Comparison of ENCODE assay signal across 30 cellular contexts in the genomic region with DNA sequence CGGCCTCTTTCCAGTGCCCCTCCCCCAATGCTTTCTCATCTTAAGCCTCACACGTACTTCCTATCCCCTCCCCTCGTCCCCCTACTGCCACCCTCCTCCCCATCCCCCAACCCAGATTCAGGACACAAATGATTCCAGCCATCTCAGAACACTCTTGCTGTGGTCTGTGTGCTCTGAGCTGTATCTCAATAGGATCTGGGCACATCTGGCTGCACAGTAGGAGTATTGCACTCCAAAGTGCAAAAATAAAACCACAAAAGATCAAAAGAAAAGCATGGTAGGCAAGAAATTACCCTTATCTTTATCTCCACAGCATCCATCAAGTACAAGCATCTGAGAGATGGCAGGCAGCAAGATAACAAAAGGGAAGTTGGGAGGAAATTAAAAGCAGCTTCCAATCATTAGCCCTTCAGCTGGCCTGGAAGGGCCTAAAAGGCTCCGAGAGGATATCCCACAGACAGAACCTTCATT.
DNase-seq lines count a peak whose midpoint lies in the region; ATAC-seq and TF ChIP-seq lines count a peak whose summit lies in the region.
"Had no signal": no experiment of that assay in that cellular context is flagged by ENCODE, and none has a peak within 500 bp of the region (broad histone marks: within the 10 kb centered on the region; RNA-seq: fewer than 3 reads in every experiment).

No MANE protein-coding gene starts in this region.

- DNase-seq in cardiac muscle cell (ENCODE audit: low read depth in 1 of 2, low spot score in 1 of 2) (no peak), right atrium auricular region (ENCODE audit: low spot score) (no peak), astrocyte of the spinal cord (ENCODE audit: low read depth, low spot score) (peak; percentile 15), mesothelial cell of epicardium (ENCODE audit: low spot score in 2 of 2, unreplicated experiment in 2 of 2) (no peak), GM03348 (ENCODE audit: low spot score) (no peak)
- DNase-seq: 8988T; activated CD4-positive, alpha-beta T cell treated with anti-CD3 and anti-CD28 coated beads, Interleukin-2, amount 50 U/mL, for 4 hours; activated CD4-positive, CD25-positive, alpha-beta regulatory T cell; activated naive CD4-positive, alpha-beta T cell treated with anti-CD3 and anti-CD28 coated beads for 36 hours; amniotic stem cell; CD8-positive, alpha-beta T cell; H7; kidney; NCI-H1436; NCI-H2107; NCI-H524; SIG-M5; stimulated activated CD4-positive, alpha-beta T cell treated with anti-CD3 and anti-CD28 coated beads, Interleukin-15, amount 100 ng/mL, for 24 hours; stimulated activated naive CD4-positive, alpha-beta T cell treated with Interleukin-2 at 50 U/mL for 16 hours; T-helper 1 cell; testis; uterus had no signal

- in situ Hi-C loops in astrocyte of the spinal cord (cut with HindIII; ENCODE audit: low sequenced_read_pairs), result no loop called here

- H3K27me3 ChIP-seq in cardiac muscle cell (no peaks in the 10 kb centered on the region), right atrium auricular region (no peaks in the 10 kb centered on the region)
- H3K27me3 ChIP-seq: testis, uterus had no signal

- H3K4me1 ChIP-seq in cardiac muscle cell (ENCODE audit: low read depth) (peaks cover 13% of the 10 kb centered on the region), right atrium auricular region (no peaks in the 10 kb centered on the region)
- H3K4me1 ChIP-seq: testis, uterus had no signal

- peaks cover 43% of the 10 kb centered on the region for H3K4me1 Mint-ChIP-seq in mesothelial cell of epicardium

- no peaks in the 10 kb centered on the region for H3K36me3 Mint-ChIP-seq in mesothelial cell of epicardium
- H3K36me3 Mint-ChIP-seq: CD8-positive, alpha-beta T cell had no signal

- H3K9me3 Mint-ChIP-seq in mesothelial cell of epicardium, result no peaks in the 10 kb centered on the region
- H3K9me3 Mint-ChIP-seq: activated T-helper 1 cell treated with anti-CD3 and anti-CD28 coated beads, Interleukin-12 subunit alpha, Interleukin-12 subunit beta, Interleukin-2, Interleukin-4 antibody, amounts not matched to agents 30 ng/mL and 10 ng/mL and 1 ng/mL, durations not matched to agents 14 hours and 24 hours and 36 hours; CD8-positive, alpha-beta T cell had no signal

- H3K27ac ChIP-seq in cardiac muscle cell (peak overlapping the region; percentile 31), right atrium auricular region (no peak overlapping the region)
- H3K27ac ChIP-seq: epithelial cell of prostate, KMS-11, testis, uterus had no signal

- TF ChIP-seq CTCF in cardiac muscle cell (IDR thresholded peaks at IDR 0.05; ENCODE audit: low read depth, low read length) (no peak), right atrium auricular region (IDR thresholded peaks at IDR 0.05) (no peak), astrocyte of the spinal cord (IDR thresholded peaks at IDR 0.05; ENCODE audit: low read depth, low read length) (no peak), mesothelial cell of epicardium (IDR thresholded peaks at IDR 0.05; ENCODE audit: unreplicated experiment) (no peak)

- H3K4me3 Mint-ChIP-seq in mesothelial cell of epicardium, result no peak overlapping the region
- H3K4me3 Mint-ChIP-seq: activated naive CD4-positive, alpha-beta T cell treated with anti-CD3 and anti-CD28 coated beads for 36 hours; activated T-helper 1 cell treated with anti-CD3 and anti-CD28 coated beads, Interleukin-12 subunit alpha, Interleukin-12 subunit beta, Interleukin-2, Interleukin-4 antibody, amounts not matched to agents 30 ng/mL and 10 ng/mL and 1 ng/mL, durations not matched to agents 14 hours and 24 hours and 36 hours; CD8-positive, alpha-beta T cell had no signal

- no peaks in the 10 kb centered on the region for H3K27me3 Mint-ChIP-seq in mesothelial cell of epicardium (ENCODE audit: low read depth)

- no peak for ATAC-seq in GM19351 (IDR thresholded peaks at IDR 0.05; ENCODE audit: unreplicated experiment)
- ATAC-seq in HG03045 (IDR thresholded peaks at IDR 0.05; ENCODE audit: unreplicated experiment), result no peak
- no peak for ATAC-seq in GM18519 (IDR thresholded peaks at IDR 0.05; ENCODE audit: low FRiP score, unreplicated experiment)
- ATAC-seq: CD8-positive, alpha-beta T cell; Panc1 had no signal

- H3K4me3 ChIP-seq in cardiac muscle cell (no peak overlapping the region), right atrium auricular region (no peak overlapping the region), astrocyte of the spinal cord (ENCODE audit: low read depth, low read length) (no peak overlapping the region)
- H3K4me3 ChIP-seq: testis, uterus had no signal

- H3K9me3 ChIP-seq in cardiac muscle cell (ENCODE audit: low read depth), result no peaks in the 10 kb centered on the region
- no peaks in the 10 kb centered on the region for H3K9me3 ChIP-seq in right atrium auricular region
- H3K9me3 ChIP-seq: testis, uterus had no signal

- no peaks in the 10 kb centered on the region for H3K36me3 ChIP-seq in cardiac muscle cell
- H3K36me3 ChIP-seq in right atrium auricular region, result no peaks in the 10 kb centered on the region
- H3K36me3 ChIP-seq: uterus had no signal

- peak overlapping the region; percentile 13 for H3K27ac Mint-ChIP-seq in mesothelial cell of epicardium
- H3K27ac Mint-ChIP-seq: activated naive CD4-positive, alpha-beta T cell treated with anti-CD3 and anti-CD28 coated beads for 36 hours; activated T-helper 1 cell treated with anti-CD3 and anti-CD28 coated beads, Interleukin-12 subunit alpha, Interleukin-12 subunit beta, Interleukin-2, Interleukin-4 antibody, amounts not matched to agents 30 ng/mL and 10 ng/mL and 1 ng/mL, durations not matched to agents 14 hours and 24 hours and 36 hours; CD8-positive, alpha-beta T cell; progenitor cell of endocrine pancreas had no signal
